In the genomic region with DNA sequence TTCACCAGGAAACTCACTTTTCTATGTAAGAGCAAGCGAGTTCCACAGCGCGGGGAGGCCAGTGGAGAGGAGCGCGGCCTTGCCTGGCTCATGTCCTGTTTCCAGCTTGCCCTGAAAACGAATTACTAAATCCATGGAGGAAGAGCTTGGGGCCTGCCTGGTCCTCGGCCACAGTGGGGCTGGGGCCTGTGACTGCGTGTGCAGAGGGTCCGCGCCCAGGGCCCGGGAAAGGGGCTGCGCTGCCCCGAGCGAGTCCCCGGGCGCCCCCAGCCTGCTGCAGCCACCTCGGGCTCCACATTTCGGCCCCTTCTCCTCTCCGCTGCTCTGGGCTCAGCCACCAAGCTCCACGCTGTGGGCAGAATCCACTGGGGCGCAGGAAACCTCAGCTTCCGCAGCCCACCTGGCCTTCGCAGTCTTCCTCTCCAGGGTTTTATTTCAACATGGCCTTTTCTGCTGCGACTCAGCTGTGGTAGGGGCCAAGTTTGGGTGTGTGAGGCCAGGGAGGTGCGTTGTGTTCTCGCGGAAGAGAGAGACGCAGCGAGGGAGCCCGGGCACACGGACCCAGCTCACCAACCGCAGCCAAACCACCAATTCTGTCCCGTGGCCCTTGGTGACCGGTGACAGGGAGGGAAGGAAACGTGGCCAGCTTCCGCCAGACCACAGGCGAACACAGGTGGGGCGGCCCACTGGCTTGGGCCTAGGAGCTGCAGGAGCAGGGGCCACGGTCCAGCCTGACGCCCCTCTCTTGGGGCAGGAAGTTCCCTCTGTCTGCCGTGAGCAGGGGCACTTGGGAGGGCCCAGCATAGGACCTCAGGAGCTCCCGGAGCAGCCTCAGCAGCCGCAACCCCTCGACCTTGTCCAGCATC, we compare ENCODE assay signal across 12 cellular contexts.
A peak's percentile ranks its signal among the peaks of the same experiment; 100 is the strongest.
DNase-seq lines count a peak whose midpoint lies in the region; ATAC-seq and TF ChIP-seq lines count a peak whose summit lies in the region.
"Had no signal": no experiment of that assay in that cellular context is flagged by ENCODE, and none has a peak within 500 bp of the region (broad histone marks: within the 10 kb centered on the region; RNA-seq: fewer than 3 reads in every experiment).

No MANE protein-coding gene starts in this region.

- H3K4me1 Mint-ChIP-seq in activated T-cell treated with anti-CD3 and anti-CD28 coated beads, Interleukin-2, amount 50 U/mL, for 4 hours (ENCODE audit: low read depth): peaks cover 21% of the 10 kb centered on the region
- peaks cover 11% of the 10 kb centered on the region for H3K4me1 Mint-ChIP-seq in activated CD8-positive, alpha-beta memory T cell treated with anti-CD3 and anti-CD28 coated beads, Interleukin-2, amount 10 ng/mL, durations not matched to agents 7 days and 5 days

- H3K27ac Mint-ChIP-seq in activated CD8-positive, alpha-beta memory T cell treated with anti-CD3 and anti-CD28 coated beads, Interleukin-2, amount 10 ng/mL, durations not matched to agents 7 days and 5 days: no peak overlapping the region

- TF ChIP-seq CTCF in brain microvascular endothelial cell (IDR thresholded peaks at IDR 0.05; ENCODE audit: low read depth, low read length, missing control alignments): no peak

- H4K5ac ChIP-seq in mesendoderm (ENCODE audit: low read length): no peak overlapping the region

- no peaks in the 10 kb centered on the region for H3K4me1 ChIP-seq in mesendoderm (ENCODE audit: control insufficient read depth, low read depth, low read length)
- peaks cover 3 to 33% (median 25%) of the 10 kb centered on the region in 5 donors for H3K4me1 ChIP-seq in subcutaneous abdominal adipose tissue (ENCODE audit: control insufficient read depth in 5 of 5, insufficient read depth in 5 of 5, low read length in 5 of 5)

- H4K8ac ChIP-seq in mesendoderm (ENCODE audit: low read depth, low read length): no peak overlapping the region

- no peaks in the 10 kb centered on the region for H3K9me3 Mint-ChIP-seq in activated T-cell treated with anti-CD3 and anti-CD28 coated beads, Interleukin-2, amount 50 U/mL, for 4 hours
- H3K9me3 Mint-ChIP-seq in activated CD8-positive, alpha-beta memory T cell treated with anti-CD3 and anti-CD28 coated beads, Interleukin-2, amount 10 ng/mL, durations not matched to agents 7 days and 5 days (ENCODE audit: low read depth): no peaks in the 10 kb centered on the region

- no peaks in the 10 kb centered on the region for H3K79me1 ChIP-seq in mesendoderm (ENCODE audit: low read length)

- no peak overlapping the region for H3K4ac ChIP-seq in mesendoderm (ENCODE audit: low read depth, low read length)

- H3K9ac ChIP-seq in mesendoderm (ENCODE audit: low read length) (peak overlapping the region; percentile 63), subcutaneous abdominal adipose tissue (ENCODE audit: low read length in 5 of 5) (peak overlapping the region in 2 of 5 donors; percentile 55 to 64)

- H2AK5ac ChIP-seq in mesendoderm (ENCODE audit: low read length): no peak overlapping the region

- no peaks in the 10 kb centered on the region for H3K27me3 ChIP-seq in mesendoderm (ENCODE audit: insufficient read depth, low read length, poor library complexity)
- peaks cover 0 to 23% (median 14%) of the 10 kb centered on the region in 5 donors for H3K27me3 ChIP-seq in subcutaneous abdominal adipose tissue (ENCODE audit: control insufficient read depth in 5 of 5, insufficient read depth in 4 of 5, low read length in 5 of 5)
- no peaks in the 10 kb centered on the region for H3K27me3 ChIP-seq in brain microvascular endothelial cell (replicated peaks)

- peak overlapping the region; percentile 82 for H3K56ac ChIP-seq in mesendoderm (ENCODE audit: low read length)

- no peaks in the 10 kb centered on the region for H3K79me2 ChIP-seq in mesendoderm (ENCODE audit: control insufficient read depth, insufficient read depth, low read length)

- H3K9me3 ChIP-seq in subcutaneous abdominal adipose tissue (ENCODE audit: control insufficient read depth in 5 of 5, low read length in 5 of 5): no peaks in the 10 kb centered on the region

- CTCF ChIA-PET in activated CD8-positive, alpha-beta memory T cell treated with anti-CD3 and anti-CD28 coated beads, Interleukin-2, amount 10 ng/mL, durations not matched to agents 7 days and 5 days (lab: Charles Lee): no interaction called here

- H3K36me3 ChIP-seq in mesendoderm (ENCODE audit: control insufficient read depth, insufficient read depth, low read length): no peaks in the 10 kb centered on the region
- no peaks in the 10 kb centered on the region for H3K36me3 ChIP-seq in subcutaneous abdominal adipose tissue (ENCODE audit: control insufficient read depth in 5 of 5, insufficient read depth in 5 of 5, low read length in 5 of 5)
- no peaks in the 10 kb centered on the region for H3K36me3 ChIP-seq in brain microvascular endothelial cell (replicated peaks)

- in situ Hi-C loops in brain microvascular endothelial cell (cut with HindIII; ENCODE audit: low pct_ligation_motif_present, low sequenced_read_pairs): no loop called here

- peaks cover 7% of the 10 kb centered on the region for H3K27me3 Mint-ChIP-seq in activated T-cell treated with anti-CD3 and anti-CD28 coated beads, Interleukin-2, amount 50 U/mL, for 4 hours (ENCODE audit: low read depth)
- peaks cover 41% of the 10 kb centered on the region for H3K27me3 Mint-ChIP-seq in activated CD8-positive, alpha-beta memory T cell treated with anti-CD3 and anti-CD28 coated beads, Interleukin-2, amount 10 ng/mL, durations not matched to agents 7 days and 5 days

- no CpG with 5 or more reads among the region's 44 CpGs for WGBS in mesendoderm (ENCODE audit: extremely low coverage, insufficient coverage, low lambda C conversion rate)

- peak overlapping the region; percentile 70 for H3K4me3 Mint-ChIP-seq in activated T-cell treated with anti-CD3 and anti-CD28 coated beads, Interleukin-2, amount 50 U/mL, for 4 hours
- H3K4me3 Mint-ChIP-seq in activated CD8-positive, alpha-beta memory T cell treated with anti-CD3 and anti-CD28 coated beads, Interleukin-2, amount 10 ng/mL, durations not matched to agents 7 days and 5 days: no peak overlapping the region

- H3K23ac ChIP-seq in mesendoderm (ENCODE audit: low read length): no peak overlapping the region

- H3K27ac ChIP-seq in mesendoderm (ENCODE audit: low read depth, low read length) (no peak overlapping the region), subcutaneous abdominal adipose tissue (ENCODE audit: low read depth, low read length) (no peak overlapping the region), brain microvascular endothelial cell (no peak overlapping the region)

- no peak for DNase-seq in activated T-cell treated with anti-CD3 and anti-CD28 coated beads, Interleukin-2, amount 50 U/mL, for 4 hours
- DNase-seq in activated T-cell treated with anti-CD3 and anti-CD28 coated beads for 4 hours (no peak), mesendoderm (no peak), OCI-M1 (lab: John Stamatoyannopoulos, UW) (no peak), brain microvascular endothelial cell (no peak)
- DNase-seq in activated CD8-positive, alpha-beta memory T cell treated with anti-CD3 and anti-CD28 coated beads, Interleukin-2, amount 10 ng/mL, durations not matched to agents 7 days and 5 days: peak; percentile 27
- no peak for DNase-seq in effector CD4-positive, alpha-beta T cell
- DNase-seq: ACHN; Kasumi-1; stimulated activated CD4-positive, alpha-beta T cell treated with anti-CD3 and anti-CD28 coated beads, Interleukin-2, amount 100 ng/mL, for 48 hours; T-helper 9 cell had no signal

- H2BK5ac ChIP-seq in mesendoderm (ENCODE audit: low read length): no peak overlapping the region

- no peak overlapping the region for H3K18ac ChIP-seq in mesendoderm (ENCODE audit: low read length)

- peak overlapping the region; percentile 59 for H3K4me2 ChIP-seq in mesendoderm (ENCODE audit: low read length)

- H2BK15ac ChIP-seq in mesendoderm (replicated peaks; ENCODE audit: low read depth): no peak overlapping the region

- H3K4me3 ChIP-seq in mesendoderm (ENCODE audit: low read length) (no peak overlapping the region), subcutaneous abdominal adipose tissue (ENCODE audit: low read depth in 1 of 5, low read length in 5 of 5) (peak overlapping the region in 4 of 5 donors; percentile 53 to 63 (median 56)), brain microvascular endothelial cell (ENCODE audit: low read depth, low read length) (no peak overlapping the region)

- no peak overlapping the region for H2BK120ac ChIP-seq in mesendoderm (ENCODE audit: low read depth, low read length)

- H3K36me3 Mint-ChIP-seq in activated T-cell treated with anti-CD3 and anti-CD28 coated beads, Interleukin-2, amount 50 U/mL, for 4 hours (ENCODE audit: insufficient read depth): no peaks in the 10 kb centered on the region
- H3K36me3 Mint-ChIP-seq in activated CD8-positive, alpha-beta memory T cell treated with anti-CD3 and anti-CD28 coated beads, Interleukin-2, amount 10 ng/mL, durations not matched to agents 7 days and 5 days: no peaks in the 10 kb centered on the region

- no peak for ATAC-seq in activated T-cell treated with anti-CD3 and anti-CD28 coated beads, Interleukin-2, amount 50 U/mL, for 4 hours
- ATAC-seq in activated CD8-positive, alpha-beta memory T cell treated with anti-CD3 and anti-CD28 coated beads, Interleukin-2, amount 10 ng/mL, durations not matched to agents 7 days and 5 days: no peak

Comparison
In these comparisons a context has a peak if more than half of its experiments do, and no peak if none do; other contexts are left out.
1. H3K4me3 ChIP-seq: peak in subcutaneous abdominal adipose tissue (4 of 5); none in mesendoderm (single experiment) and brain microvascular endothelial cell (single experiment).